In genomic region chr13:112724788-112725345, GRCh38 we compare ENCODE assay signal across 1 cellular context.
TF ChIP-seq lines count a peak whose summit lies in the region.

No MANE protein-coding gene starts in this region.

TF ChIP-seq in WTC11, 78 proteins besides CTCF, POLR2A, EP300 and RAD21:
- TF ChIP-seq ZNF281 (CRISPR knock-in tag; IDR thresholded peaks at IDR 0.05) (no peak), ZNF396 (CRISPR knock-in tag; IDR thresholded peaks at IDR 0.05; ENCODE audit: borderline replicate concordance) (no peak), RELA (CRISPR knock-in tag; IDR thresholded peaks at IDR 0.05; ENCODE audit: borderline replicate concordance) (no peak), TEAD4 (CRISPR knock-in tag; IDR thresholded peaks at IDR 0.05) (no peak), NFYB (CRISPR knock-in tag; conservative IDR thresholded peaks at IDR 0.05; ENCODE audit: low read depth) (no peak), NR3C1 (CRISPR knock-in tag; conservative IDR thresholded peaks at IDR 0.05; ENCODE audit: low read depth) (no peak), CREB1 (CRISPR knock-in tag; IDR thresholded peaks at IDR 0.05) (no peak), PRDM15 (CRISPR knock-in tag; IDR thresholded peaks at IDR 0.05) (no peak), USF2 (CRISPR knock-in tag; IDR thresholded peaks at IDR 0.05) (no peak), ESRRA (CRISPR knock-in tag; IDR thresholded peaks at IDR 0.05; ENCODE audit: borderline replicate concordance) (no peak)
TF ChIP-seq in WTC11: peak in this region for 0.
